Comparison of ENCODE assay signal across 28 cellular contexts in the genomic region with DNA sequence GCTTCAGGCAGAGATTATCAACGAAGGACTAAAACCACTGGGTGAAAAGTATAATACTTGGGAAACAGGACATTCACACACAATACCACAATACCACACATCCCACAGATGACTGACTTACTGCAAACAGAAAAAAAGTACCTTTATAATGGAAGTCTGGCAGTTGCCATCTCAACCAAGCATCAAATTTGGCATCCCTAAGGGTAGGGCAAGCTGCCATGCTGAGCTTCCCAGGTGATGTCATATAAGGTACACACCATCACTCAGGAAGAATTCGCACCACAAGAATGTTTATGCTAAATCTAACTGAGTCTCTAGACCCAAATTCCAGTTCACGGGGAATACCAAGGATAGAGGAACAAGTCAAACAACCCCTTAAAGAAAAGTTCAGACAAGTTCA. TPM values are rescaled to one million over a fixed set of nuclear protein-coding genes. Genes with fewer than 3 reads are reported as not detected.
DNase-seq lines count a peak whose midpoint lies in the region; ATAC-seq and TF ChIP-seq lines count a peak whose summit lies in the region.
"Had no signal": no experiment of that assay in that cellular context is flagged by ENCODE, and none has a peak within 500 bp of the region (broad histone marks: within the 10 kb centered on the region; RNA-seq: fewer than 3 reads in every experiment).

No MANE protein-coding gene starts in this region.

- CTCF ChIA-PET in IMR-90 (lab: Yijun Ruan, JAX): no interaction called here
- CTCF ChIA-PET in mammary epithelial cell (lab: Charles Lee; ENCODE audit: low non-redundant PET): no interaction called here

- DNase-seq in Daoy (ENCODE audit: low read depth): peak; percentile 59
- DNase-seq in IMR-90: peak; percentile 48
- DNase-seq in mammary epithelial cell: peak; percentile 94
- peak; percentile 39 for DNase-seq in kidney epithelial cell (ENCODE audit: low read depth)
- no peak for DNase-seq in iPS-NIHi7 (ENCODE audit: extremely low spot score)
- DNase-seq: activated CD4-positive, alpha-beta T cell treated with anti-CD3 and anti-CD28 coated beads, Interleukin-2, amount 10 ng/mL, durations not matched to agents 24 days and 14 days; activated naive CD4-positive, alpha-beta T cell treated with anti-CD3 and anti-CD28 coated beads for 36 hours; activated T-cell treated with anti-CD3 and anti-CD28 coated beads, Interleukin-2, amount 50 U/mL, for 48 hours; Calu3; central memory CD4-positive, alpha-beta T cell; heart right ventricle; left lung; mesendoderm; NCI-H1048; NCI-H1694 treated with DMSO at 0.1 percent for 48 hours; NCI-H524 treated with DMSO at 0.1 percent for 48 hours; right lobe of liver; SHP77 treated with DMSO at 0.1 percent for 48 hours; stimulated activated CD4-positive, alpha-beta T cell treated with anti-CD3 and anti-CD28 coated beads, Interleukin-2, amount 100 ng/mL, for 48 hours; upper lobe of left lung; WERI-Rb-1 had no signal

- H2BK15ac ChIP-seq in IMR-90 (ENCODE audit: low read depth, low read length): no peak overlapping the region

- H2AFZ ChIP-seq in IMR-90 (replicated peaks; ENCODE audit: low read length, poor library complexity) (no peak overlapping the region), mammary epithelial cell (ENCODE audit: low read depth, low read length) (no peak overlapping the region)
- H2AFZ ChIP-seq: GM23338 had no signal

- H3K4me3 ChIP-seq in IMR-90 (ENCODE audit: insufficient read depth, low read depth, low read length) (no peak overlapping the region), mammary epithelial cell (replicated peaks in 1 of 3; ENCODE audit: insufficient read depth in 1 of 3, low read depth in 2 of 3, low read length in 3 of 3) (no peak overlapping the region), kidney epithelial cell (ENCODE audit: low read depth, low read length) (no peak overlapping the region)
- H3K4me3 ChIP-seq: GM23338, heart right ventricle, left lung, right lobe of liver, upper lobe of left lung had no signal

- H3K56ac ChIP-seq in IMR-90 (ENCODE audit: extremely low read depth, insufficient read depth, low read length): no peak overlapping the region

- H2AK9ac ChIP-seq in IMR-90 (replicated peaks; ENCODE audit: low read depth, low read length, poor library complexity): no peak overlapping the region

- H3K79me2 ChIP-seq in mammary epithelial cell (ENCODE audit: insufficient read depth, low read length): peaks cover 8% of the 10 kb centered on the region

- in situ Hi-C loops in IMR-90 (cut with MboI; ENCODE audit: low sequenced_read_pairs): no loop called here
- in situ Hi-C loops in mammary epithelial cell (cut with MboI; ENCODE audit: low sequenced_read_pairs in 2 of 2): no loop called here

- H3K4ac ChIP-seq in IMR-90 (ENCODE audit: low read depth, low read length): no peak overlapping the region

- no peak overlapping the region for H3K18ac ChIP-seq in IMR-90 (ENCODE audit: low read depth, low read length)

- no peak overlapping the region for H3K14ac ChIP-seq in IMR-90 (replicated peaks; ENCODE audit: low read depth, low read length)

- TF ChIP-seq RAD21 in IMR-90 (IDR thresholded peaks at IDR 0.05; ENCODE audit: low read length): no peak

- no peak overlapping the region for H2AK5ac ChIP-seq in IMR-90 (ENCODE audit: low read depth, low read length)

- H3K4me1 ChIP-seq in IMR-90 (ENCODE audit: control insufficient read depth, insufficient read depth, low read length): peaks cover 2% of the 10 kb centered on the region; the same call in 1 of the 2 replicates
- H3K4me1 ChIP-seq in mammary epithelial cell (ENCODE audit: insufficient read depth, low read length): peaks cover 10% of the 10 kb centered on the region
- H3K4me1 ChIP-seq: heart right ventricle, left lung had no signal

- H2BK5ac ChIP-seq in IMR-90 (ENCODE audit: low read depth, low read length, poor library complexity, severe bottlenecking): no peak overlapping the region

- no peak for TF ChIP-seq POLR2A in IMR-90 (IDR thresholded peaks at IDR 0.05; ENCODE audit: low read depth, low read length)

- H3K9me1 ChIP-seq in IMR-90 (ENCODE audit: insufficient read depth, low read length): peaks cover 3% of the 10 kb centered on the region; the same call in 1 of the 2 replicates

- BruUV-seq in IMR-90 (replicated peaks; lab: Mats Ljungman, UMichigan) (no TSS peak), mammary epithelial cell (replicated peaks; lab: Mats Ljungman, UMichigan) (no TSS peak)

- no peaks in the 10 kb centered on the region for H4K20me1 ChIP-seq in IMR-90 (ENCODE audit: insufficient read depth, low read length)
- H4K20me1 ChIP-seq in mammary epithelial cell (ENCODE audit: insufficient read depth, low read length): no peaks in the 10 kb centered on the region

- no CpG with 5 or more reads among the region's 3 CpGs for WGBS in IMR-90 (ENCODE audit: extremely low coverage in 2 of 2, insufficient read length in 1 of 2), 2 experiments
- 6% methylated on average over 3 of the region's 3 CpGs for WGBS in mammary epithelial cell (ENCODE audit: low coverage, missing lambda C conversion rate)

- dilution Hi-C loops in IMR-90 (cut with HindIII; ENCODE audit: low sequenced_read_pairs, unreplicated experiment): no loop called here
- dilution Hi-C loops in mammary epithelial cell (cut with HindIII; ENCODE audit: low sequenced_read_pairs): no loop called here

- intact Hi-C loops in IMR-90 (cut with micrococcal nuclease) (no loop called here), mammary epithelial cell (cut with micrococcal nuclease) (no loop called here)

- no peak overlapping the region for H4K8ac ChIP-seq in IMR-90 (ENCODE audit: low read depth in 2 of 2, low read length in 2 of 2)

- ATAC-seq in IMR-90 (ENCODE audit: low read depth) (no peak), GM19467 (IDR thresholded peaks at IDR 0.05; ENCODE audit: unreplicated experiment) (no peak), GM21447 (IDR thresholded peaks at IDR 0.05; ENCODE audit: unreplicated experiment) (no peak)
- ATAC-seq: GM23338, heart right ventricle, left lung, Panc1 had no signal

- no peak overlapping the region for H4K5ac ChIP-seq in IMR-90 (ENCODE audit: low read depth, low read length)

- POLR2A ChIA-PET in IMR-90 (lab: Charles Lee; ENCODE audit: unreplicated experiment): no interaction called here

- no peak overlapping the region for H3K23ac ChIP-seq in IMR-90 (ENCODE audit: low read depth, low read length)

- H2BK120ac ChIP-seq in IMR-90 (ENCODE audit: low read depth, low read length): no peak overlapping the region

- H3K9ac ChIP-seq in IMR-90 (ENCODE audit: low read depth, low read length): no peak overlapping the region
- peak overlapping the region; percentile 27 for H3K9ac ChIP-seq in mammary epithelial cell (ENCODE audit: insufficient read depth, low read length)

- no peak overlapping the region for H2BK20ac ChIP-seq in IMR-90 (ENCODE audit: low read depth, low read length)

- H4K91ac ChIP-seq in IMR-90 (ENCODE audit: insufficient read depth, low read depth, low read length): no peak overlapping the region

- no peak overlapping the region for H3K4me2 ChIP-seq in IMR-90 (ENCODE audit: low read depth, low read length)
- peak overlapping the region; percentile 15 for H3K4me2 ChIP-seq in mammary epithelial cell (ENCODE audit: insufficient read depth, low read depth, low read length)
- H3K4me2 ChIP-seq: GM23338 had no signal

- H3K36me3 ChIP-seq in IMR-90 (ENCODE audit: control insufficient read depth, insufficient read depth, low read length): peaks cover 23% of the 10 kb centered on the region
- H3K36me3 ChIP-seq in mammary epithelial cell (ENCODE audit: insufficient read depth, low read length): peaks cover 16% of the 10 kb centered on the region
- H3K36me3 ChIP-seq in kidney epithelial cell (ENCODE audit: control insufficient read depth, insufficient read depth, low read length): no peaks in the 10 kb centered on the region

- no peaks in the 10 kb centered on the region for H3K79me1 ChIP-seq in IMR-90 (ENCODE audit: low read depth in 1 of 2, low read length in 2 of 2)

- H3K27ac ChIP-seq in IMR-90 (ENCODE audit: insufficient read depth, low read length) (no peak overlapping the region), mammary epithelial cell (ENCODE audit: insufficient read depth, low read depth, low read length) (peak overlapping the region; percentile 64)
- H3K27ac ChIP-seq: heart right ventricle, left lung, right lobe of liver, upper lobe of left lung, WERI-Rb-1 had no signal

- no peaks in the 10 kb centered on the region for H3K9me3 ChIP-seq in IMR-90 (ENCODE audit: control insufficient read depth, insufficient read depth, low read length)
- no peaks in the 10 kb centered on the region for H3K9me3 ChIP-seq in mammary epithelial cell (replicated peaks; ENCODE audit: insufficient read depth, low read length)
- H3K9me3 ChIP-seq: heart right ventricle, left lung, right lobe of liver, upper lobe of left lung had no signal

- no peak for TF ChIP-seq CTCF in IMR-90 (conservative IDR thresholded peaks at IDR 0.05; ENCODE audit: low read depth, low read length)
- TF ChIP-seq CTCF in mammary epithelial cell (conservative IDR thresholded peaks at IDR 0.05 in 1 of 2, IDR thresholded peaks at IDR 0.05 in 1 of 2; ENCODE audit: extremely low read depth in 1 of 2, insufficient read depth in 1 of 2, low read depth in 1 of 2, low read length in 2 of 2): no peak
- TF ChIP-seq CTCF in kidney epithelial cell (IDR thresholded peaks at IDR 0.05; ENCODE audit: insufficient read depth, low read length, poor library complexity, severe bottlenecking): no peak

- H3K27me3 ChIP-seq in IMR-90 (ENCODE audit: control insufficient read depth, insufficient read depth, low read length) (no peaks in the 10 kb centered on the region), mammary epithelial cell (ENCODE audit: insufficient read depth, low read length) (no peaks in the 10 kb centered on the region), kidney epithelial cell (ENCODE audit: control insufficient read depth, insufficient read depth, low read length) (no peaks in the 10 kb centered on the region)
- H3K27me3 ChIP-seq: heart right ventricle, left lung, right lobe of liver, upper lobe of left lung had no signal

RNA-seq across cellular contexts. Expression of gene QDPR, which starts 9.1 kb away (rescaled TPM):
- total RNA-seq in Daoy (2014; rRNA removed; shearing (Covaris generic)): 29.0 and 30.5 TPM in 2 replicates
- total RNA-seq in IMR-90 (2012; rRNA removed) (10.4 and 10.8 TPM in 2 replicates), mammary epithelial cell (10 to 100 TPM in 1 of 2 donors, 1 to 10 TPM in 1; 8.2 to 39.1 TPM), kidney epithelial cell (24.0 and 28.6 TPM in 2 replicates)
- polyA plus RNA-seq in IMR-90 (2012; rRNA removed) (28.4 and 31.1 TPM in 2 replicates), mammary epithelial cell (42.2 TPM)
- polyA plus RNA-seq in IMR-90 (2012; cell fraction: cytosol; rRNA removed): 33.7 and 35.6 TPM in 2 replicates
- 11.3 and 26.4 TPM in 2 replicates for polyA plus RNA-seq in IMR-90 (2012; cell fraction: nucleus; rRNA removed; ENCODE audit: low replicate concordance)
- polyA minus RNA-seq in mammary epithelial cell: 55.1 TPM

RNA-seq across cellular contexts. Expression of gene CLRN2, which starts 12.2 kb away (rescaled TPM):
- not detected in 2 replicates for total RNA-seq in Daoy (2014; rRNA removed; shearing (Covaris generic))
- not detected in 2 replicates for total RNA-seq in IMR-90 (2012; rRNA removed)
- polyA plus RNA-seq in IMR-90 (2012; rRNA removed): not detected in 2 replicates
- not detected in 2 replicates for polyA plus RNA-seq in IMR-90 (2012; cell fraction: cytosol; rRNA removed)
- polyA plus RNA-seq in IMR-90 (2012; cell fraction: nucleus; rRNA removed; ENCODE audit: low replicate concordance): not detected in 2 replicates
- total RNA-seq in mammary epithelial cell: not detected
- polyA plus RNA-seq in mammary epithelial cell: not detected
- not detected for polyA minus RNA-seq in mammary epithelial cell
- total RNA-seq in kidney epithelial cell: not detected in 2 replicates
- total RNA-seq: activated CD4-positive, alpha-beta T cell treated with anti-CD3 and anti-CD28 coated beads, Interleukin-2, amount 10 ng/mL, durations not matched to agents 24 days and 14 days; activated naive CD4-positive, alpha-beta T cell treated with anti-CD3 and anti-CD28 coated beads for 36 hours; Calu3; dermis microvascular lymphatic vessel endothelial cell; GM23338; heart right ventricle; left lung; myocyte; posterior vena cava; right lobe of liver; upper lobe of left lung had no signal
- polyA plus RNA-seq: GM23338, heart right ventricle had no signal
